In the genomic region with DNA sequence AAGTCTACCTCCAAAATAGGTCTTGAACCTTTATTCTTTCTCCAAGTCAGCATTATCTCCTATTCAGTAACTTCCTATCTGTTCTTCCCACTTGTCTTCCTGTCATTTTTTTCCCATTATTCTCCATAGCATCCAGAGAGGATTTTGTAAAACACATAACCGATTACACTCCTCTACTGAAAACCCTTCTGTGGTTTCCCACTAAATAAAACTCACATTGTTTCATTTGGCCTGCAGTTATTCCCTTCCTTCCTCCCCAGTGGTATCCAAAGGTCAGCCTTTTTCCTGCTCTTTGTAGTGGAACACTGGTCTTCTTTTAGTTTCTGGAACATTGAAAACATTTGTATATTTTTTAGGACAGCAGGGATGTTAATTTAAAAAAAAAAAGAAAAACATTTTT, we compare ENCODE assay signal across 22 cellular contexts.
DNase-seq lines count a peak whose midpoint lies in the region; ATAC-seq and TF ChIP-seq lines count a peak whose summit lies in the region.
"Had no signal": no experiment of that assay in that cellular context is flagged by ENCODE, and none has a peak within 500 bp of the region (broad histone marks: within the 10 kb centered on the region; RNA-seq: fewer than 3 reads in every experiment).

No MANE protein-coding gene starts in this region.

- H3K27ac Mint-ChIP-seq in neural crest cell (ENCODE audit: unreplicated experiment) = peak overlapping the region; percentile 52
- H3K27ac Mint-ChIP-seq: CD8-positive, alpha-beta T cell; GM23338 had no signal

- H3K4me1 Mint-ChIP-seq in neural crest cell = peaks cover 31% of the 10 kb centered on the region
- H3K4me1 Mint-ChIP-seq: GM23338 had no signal

- peak overlapping the region in 7 of 10 donors; percentile 2 to 78 (median 54) for H3K27ac ChIP-seq in heart right ventricle

- H3K27me3 ChIP-seq in heart right ventricle = no peaks in the 10 kb centered on the region

- peak overlapping the region; percentile 6 for H3K4me3 Mint-ChIP-seq in neural crest cell
- H3K4me3 Mint-ChIP-seq: CD8-positive, alpha-beta T cell; GM23338 had no signal

- H3K4me1 ChIP-seq in heart right ventricle = peaks cover 0 to 26% (median 12%) of the 10 kb centered on the region in 9 donors
- H3K4me1 ChIP-seq: HAP-1 had no signal

- no peaks in the 10 kb centered on the region for H3K27me3 Mint-ChIP-seq in neural crest cell (ENCODE audit: low read depth)

- peaks cover 9% of the 10 kb centered on the region for H3K9me3 Mint-ChIP-seq in neural crest cell
- H3K9me3 Mint-ChIP-seq: CD8-positive, alpha-beta T cell had no signal

- WGBS in heart right ventricle, 2 donors = 30 to 47% methylated on average over 1 of the region's 1 CpG

- H3K4me3 ChIP-seq in heart right ventricle = no peak overlapping the region
- H3K4me3 ChIP-seq: GM23338, HAP-1 had no signal

- DNase-seq in heart right ventricle = no peak
- DNase-seq in Right ventricle myocardium superior = no peak
- DNase-seq in dermis microvascular lymphatic vessel endothelial cell (ENCODE audit: low read depth in 2 of 2) = peak; percentile 42 to 50
- DNase-seq in neural crest cell (ENCODE audit: low read depth, low spot score) = no peak
- DNase-seq in NCI-H2081 treated with DMSO at 0.1 percent for 48 hours (lab: John Stamatoyannopoulos, UW) = no peak
- no peak for DNase-seq in NCI-H1105 (lab: John Stamatoyannopoulos, UW)
- DNase-seq: AML-193; C1 segment of cervical spinal cord; Calu3; CD8-positive, alpha-beta T cell; DMS153; Karpas-422; MV-4-11; NCI-H1694; NCI-H2081; NCI-H446; NCI-H526 treated with DMSO at 0.1 percent for 48 hours; SIG-M5 had no signal

- peaks cover 0 to 16% (median 0%) of the 10 kb centered on the region in 9 donors for H3K36me3 ChIP-seq in heart right ventricle
- H3K36me3 ChIP-seq: HAP-1 had no signal

- H3K36me3 Mint-ChIP-seq in neural crest cell (ENCODE audit: low read depth) = peaks cover 31% of the 10 kb centered on the region

- TF ChIP-seq CTCF in heart right ventricle (IDR thresholded peaks at IDR 0.05) = no peak
- TF ChIP-seq CTCF in neural crest cell (conservative IDR thresholded peaks at IDR 0.05) = no peak

- intact Hi-C loops in heart right ventricle (cut with DNase I) = no loop called here
- intact Hi-C loops in Right ventricle myocardium superior (cut with DNase I) = no loop called here

- peak in 7 of 8 donors; percentile 38 to 92 (median 79) for ATAC-seq in heart right ventricle
- ATAC-seq in Right ventricle myocardium superior (ENCODE audit: poor library complexity) = no peak
- no peak for ATAC-seq in GM18909 (IDR thresholded peaks at IDR 0.05; ENCODE audit: poor library complexity, unreplicated experiment)
- ATAC-seq: CD8-positive, alpha-beta T cell; GM23338; SK-N-SH treated with all-trans-retinoic acid at 6 μM for 48 hours had no signal

- H3K9me3 ChIP-seq in heart right ventricle = peaks cover 0 to 8% (median 0%) of the 10 kb centered on the region in 11 donors
- H3K9me3 ChIP-seq: HAP-1 had no signal

Comparison
In these comparisons a context has a peak if more than half of its experiments do, and no peak if none do; other contexts are left out.
1. ATAC-seq: peak in heart right ventricle (7 of 8); none in Right ventricle myocardium superior (single experiment) and GM18909 (single experiment).
2. DNase-seq: peak in dermis microvascular lymphatic vessel endothelial cell (2 of 2); none in heart right ventricle (0 of 2), Right ventricle myocardium superior (single experiment), neural crest cell (single experiment), NCI-H2081 treated with DMSO at 0.1 percent for 48 hours (single experiment) and NCI-H1105 (single experiment).